ENCODE assay signal across 29 cellular contexts in the genomic region with DNA sequence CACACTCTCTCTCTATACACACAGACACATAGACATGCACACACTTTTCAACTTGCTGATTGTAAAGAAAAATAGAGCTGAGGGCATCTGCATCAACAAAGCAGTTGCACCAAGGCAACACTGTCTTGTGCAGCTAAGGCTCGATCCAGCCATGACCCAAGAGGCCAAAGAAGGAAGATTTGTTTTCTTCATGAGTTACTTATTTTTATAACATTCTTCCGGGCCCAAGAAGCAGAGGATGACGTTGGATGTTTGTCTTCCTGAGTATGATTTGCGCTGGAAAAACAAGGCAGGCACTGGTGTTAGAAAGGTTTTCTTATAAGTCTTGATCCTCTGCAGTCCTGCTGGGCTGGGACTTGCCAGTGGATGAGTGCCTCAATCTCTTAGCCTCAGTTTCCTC.
DNase-seq lines count a peak whose midpoint lies in the region; ATAC-seq, FAIRE-seq and TF ChIP-seq lines count a peak whose summit lies in the region.
"Had no signal": no experiment of that assay in that cellular context is flagged by ENCODE, and none has a peak within 500 bp of the region (broad histone marks: within the 10 kb centered on the region; RNA-seq: fewer than 3 reads in every experiment).

No MANE protein-coding gene starts in this region.

- peak overlapping the region; percentile 60 for H2AFZ ChIP-seq in OCI-LY7 (ENCODE audit: low read length)
- H2AFZ ChIP-seq in endothelial cell of umbilical vein (ENCODE audit: low read depth, low read length), result peak overlapping the region; percentile 4

- DNase-seq in OCI-LY7 (ENCODE audit: low spot score) (no peak), endothelial cell of umbilical vein (ENCODE audit: low read depth, low spot score) (peak; percentile 86), left kidney (ENCODE audit: low read depth, low spot score) (peak; percentile 39), stromal cell of bone marrow (ENCODE audit: low read depth) (peak; percentile 46), medulla oblongata (ENCODE audit: extremely low spot score) (no peak), esophagus muscularis mucosa (ENCODE audit: extremely low spot score) (no peak)
- DNase-seq: activated CD4-positive, alpha-beta T cell treated with anti-CD3 and anti-CD28 coated beads, Interleukin-2, amount 10 ng/mL, durations not matched to agents 24 days and 14 days; activated naive CD4-positive, alpha-beta T cell treated with anti-CD3 and anti-CD28 coated beads, Interleukin-2, amount 10 ng/mL, durations not matched to agents 7 days and 5 days; activated T-cell treated with anti-CD3 and anti-CD28 coated beads, Interleukin-2, amount 50 U/mL, for 72 hours; amygdala; C1 segment of cervical spinal cord; cerebellar nuclear complex; effector memory CD8-positive, alpha-beta T cell; left ventricle myocardium superior; MG63; NCI-H1417; NCI-H2107; NK-92 treated with Interleukin-12 subunit alpha and Interleukin-12 subunit beta, amount 100 ng/mL, for 24 hours; psoas muscle; spleen; stimulated activated naive CD8-positive, alpha-beta T cell treated with anti-CD3 and anti-CD28 coated beads, Interleukin-15, amount 100 ng/mL, for 72 hours; upper lobe of right lung had no signal

- H3K9ac ChIP-seq in endothelial cell of umbilical vein (replicated peaks; ENCODE audit: extremely low read depth, insufficient read depth, low read length), result no peak overlapping the region

- H3K79me2 ChIP-seq in OCI-LY7 (ENCODE audit: insufficient read depth, low read depth, low read length) (no peaks in the 10 kb centered on the region), endothelial cell of umbilical vein (ENCODE audit: control insufficient read depth, insufficient read depth, low read length) (no peaks in the 10 kb centered on the region)

- BruUV-seq in OCI-LY7 (replicated peaks; lab: Mats Ljungman, UMichigan) (no TSS peak), endothelial cell of umbilical vein (replicated peaks; lab: Mats Ljungman, UMichigan) (no TSS peak)

- no peaks in the 10 kb centered on the region for H3K27me3 ChIP-seq in endothelial cell of umbilical vein (ENCODE audit: control insufficient read depth in 2 of 2, insufficient read depth in 2 of 2, low read length in 2 of 2)
- H3K27me3 ChIP-seq in esophagus muscularis mucosa, result no peaks in the 10 kb centered on the region
- H3K27me3 ChIP-seq: MG63, neutrophil, SJSA1, spleen, upper lobe of right lung had no signal

- H3K9me3 ChIP-seq in OCI-LY7 (ENCODE audit: low read length) (no peaks in the 10 kb centered on the region), endothelial cell of umbilical vein (replicated peaks; ENCODE audit: control insufficient read depth, insufficient read depth, low read length) (no peaks in the 10 kb centered on the region), esophagus muscularis mucosa (no peaks in the 10 kb centered on the region)
- H3K9me3 ChIP-seq: MG63, neutrophil, psoas muscle, SJSA1, spleen, upper lobe of right lung had no signal

- CTCF ChIA-PET in OCI-LY7 (lab: Charles Lee; ENCODE audit: unreplicated experiment) (no interaction called here), endothelial cell of umbilical vein (lab: Charles Lee) (interaction anchor here (0.9 to 3.2 kb wide), 6 partner anchors 16 to 346 kb away, joined by 3 to 14 read pairs (median 4); no protein-coding TSS in a partner anchor)

- no peaks in the 10 kb centered on the region for H3K9me1 ChIP-seq in endothelial cell of umbilical vein (replicated peaks; ENCODE audit: control insufficient read depth, extremely low read depth, insufficient read depth, low read length)

- no peak for TF ChIP-seq POLR2A in endothelial cell of umbilical vein (IDR thresholded peaks at IDR 0.05; ENCODE audit: low read depth, low read length)
- no peak for TF ChIP-seq POLR2A in esophagus muscularis mucosa (IDR thresholded peaks at IDR 0.05; ENCODE audit: low read depth)

- ATAC-seq in GM21786 (IDR thresholded peaks at IDR 0.05; ENCODE audit: unreplicated experiment) (no peak), SK-N-SH treated with all-trans-retinoic acid at 6 μM for 48 hours (no peak)
- ATAC-seq: activated T-cell treated with anti-CD3 and anti-CD28 coated beads, Interleukin-2, amount 50 U/mL, for 72 hours; effector memory CD8-positive, alpha-beta T cell; HCT116; K562; left ventricle myocardium superior; psoas muscle; stimulated activated naive CD8-positive, alpha-beta T cell treated with anti-CD3 and anti-CD28 coated beads, Interleukin-15, amount 100 ng/mL, for 72 hours; upper lobe of right lung had no signal

- H3K36me3 ChIP-seq in OCI-LY7 (ENCODE audit: insufficient read depth, low read length), result no peaks in the 10 kb centered on the region
- H3K36me3 ChIP-seq in endothelial cell of umbilical vein (ENCODE audit: control insufficient read depth in 2 of 2, extremely low read depth in 1 of 2, insufficient read depth in 2 of 2, low read length in 2 of 2), result no peaks in the 10 kb centered on the region
- H3K36me3 ChIP-seq in esophagus muscularis mucosa, result no peaks in the 10 kb centered on the region
- H3K36me3 ChIP-seq: MG63, neutrophil, SJSA1, spleen, upper lobe of right lung had no signal

- intact Hi-C loops in OCI-LY7 (cut with micrococcal nuclease; ENCODE audit: unreplicated experiment) (no loop called here), endothelial cell of umbilical vein (cut with micrococcal nuclease) (loop anchor here (1.0 kb wide), 1 partner anchor 345 kb away; no protein-coding TSS in a partner anchor), esophagus muscularis mucosa (cut with DNase I) (no loop called here)

- 62% methylated on average over 4 of the region's 4 CpGs for WGBS in esophagus muscularis mucosa

- dilution Hi-C loops in endothelial cell of umbilical vein (cut with MboI; ENCODE audit: extremely low pct_ligation_motif_present, low sequenced_read_pairs), result no loop called here

- FAIRE-seq in endothelial cell of umbilical vein (lab: Jason Lieb, UNC), result peak; percentile 72
- FAIRE-seq: D721Med, K562 had no signal

- no peak overlapping the region for H3K4me2 ChIP-seq in OCI-LY7 (ENCODE audit: low read length)
- peak overlapping the region; percentile 26 for H3K4me2 ChIP-seq in endothelial cell of umbilical vein (ENCODE audit: insufficient read depth, low read length)

- H3K27ac ChIP-seq in OCI-LY7 (ENCODE audit: low read depth, low read length, poor library complexity, severe bottlenecking) (no peak overlapping the region), endothelial cell of umbilical vein (ENCODE audit: insufficient read depth, low read depth, low read length) (peak overlapping the region; percentile 40), esophagus muscularis mucosa (replicated peaks in 1 of 4) (no peak overlapping the region)
- H3K27ac ChIP-seq: neutrophil, psoas muscle, SJSA1, spleen, upper lobe of right lung had no signal

- no peak for TF ChIP-seq CTCF in OCI-LY7 (conservative IDR thresholded peaks at IDR 0.05; ENCODE audit: low read length)
- no peak for TF ChIP-seq CTCF in endothelial cell of umbilical vein (IDR thresholded peaks at IDR 0.05; ENCODE audit: extremely low read depth in 1 of 2, insufficient read depth in 1 of 2, low read depth in 1 of 2, low read length in 2 of 2)
- TF ChIP-seq CTCF in esophagus muscularis mucosa (IDR thresholded peaks at IDR 0.05), result no peak

- H4K20me1 ChIP-seq in OCI-LY7 (ENCODE audit: insufficient read depth, low read length) (no peaks in the 10 kb centered on the region), endothelial cell of umbilical vein (replicated peaks; ENCODE audit: control insufficient read depth, extremely low read depth, insufficient read depth, low read length) (no peaks in the 10 kb centered on the region)

- POLR2A ChIA-PET in OCI-LY7 (lab: Charles Lee), result interaction anchor here (0.7 to 1.3 kb wide), 2 partner anchors 12 to 1068 kb away, joined by 3 read pairs; no protein-coding TSS in a partner anchor
- POLR2A ChIA-PET in endothelial cell of umbilical vein (lab: Charles Lee), result no interaction called here

- H3K4me3 ChIP-seq in OCI-LY7 (ENCODE audit: low read depth, low read length, poor library complexity, severe bottlenecking) (no peak overlapping the region), endothelial cell of umbilical vein (replicated peaks in 1 of 3; ENCODE audit: insufficient read depth in 1 of 3, low read depth in 1 of 3, low read length in 3 of 3) (no peak overlapping the region), esophagus muscularis mucosa (no peak overlapping the region)
- H3K4me3 ChIP-seq: K562, MG63, psoas muscle, SJSA1, spleen, upper lobe of right lung had no signal

- H3K4me1 ChIP-seq in OCI-LY7 (ENCODE audit: insufficient read depth, low read length, poor library complexity, severe bottlenecking) (no peaks in the 10 kb centered on the region), endothelial cell of umbilical vein (ENCODE audit: control insufficient read depth, extremely low read depth, insufficient read depth, low read length) (peaks cover 41% of the 10 kb centered on the region), esophagus muscularis mucosa (peaks cover 10 to 23% (median 17%) of the 10 kb centered on the region in 4 donors)
- H3K4me1 ChIP-seq: spleen, upper lobe of right lung had no signal

- no peaks in the 10 kb centered on the region for H3K9me2 ChIP-seq in OCI-LY7 (ENCODE audit: insufficient read depth, low read length)

- TF ChIP-seq EP300 in esophagus muscularis mucosa (IDR thresholded peaks at IDR 0.05), result no peak

TF ChIP-seq in endothelial cell of umbilical vein, 7 proteins besides CTCF, POLR2A, EP300 and RAD21 (continues in another document):
- TF ChIP-seq GATA2 (IDR thresholded peaks at IDR 0.05; ENCODE audit: insufficient read depth, insufficient read length, low read depth, low read length) (no peak), POLR2AphosphoS5 (IDR thresholded peaks at IDR 0.05; ENCODE audit: insufficient read depth, low read depth, low read length) (no peak), MYC (IDR thresholded peaks at IDR 0.05; ENCODE audit: low read depth, low read length) (no peak), JUN (IDR thresholded peaks at IDR 0.05; ENCODE audit: borderline replicate concordance, insufficient read depth, insufficient read length, low read depth) (no peak)
- TF ChIP-seq, protein P1, sequence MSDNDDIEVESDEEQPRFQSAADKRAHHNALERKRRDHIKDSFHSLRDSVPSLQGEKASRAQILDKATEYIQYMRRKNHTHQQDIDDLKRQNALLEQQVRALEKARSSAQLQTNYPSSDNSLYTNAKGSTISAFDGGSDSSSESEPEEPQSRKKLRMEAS (IDR thresholded peaks at IDR 0.05; ENCODE audit: insufficient read depth, insufficient read length), result no peak

TF ChIP-seq in SK-N-SH treated with all-trans-retinoic acid at 6 μM for 48 hours, 23 proteins besides CTCF, POLR2A, EP300 and RAD21 (continues in another document):
- TF ChIP-seq OSR1 (CRISPR knock-in tag; IDR thresholded peaks at IDR 0.05), result no peak

Comparison
In these comparisons a context has a peak if more than half of its experiments do, and no peak if none do; other contexts are left out.
1. DNase-seq: peak in endothelial cell of umbilical vein (single experiment), left kidney (single experiment) and stromal cell of bone marrow (single experiment); none in OCI-LY7 (single experiment), medulla oblongata (single experiment) and esophagus muscularis mucosa (single experiment).